ENCODE assay signal across 8 cellular contexts in the genomic region with DNA sequence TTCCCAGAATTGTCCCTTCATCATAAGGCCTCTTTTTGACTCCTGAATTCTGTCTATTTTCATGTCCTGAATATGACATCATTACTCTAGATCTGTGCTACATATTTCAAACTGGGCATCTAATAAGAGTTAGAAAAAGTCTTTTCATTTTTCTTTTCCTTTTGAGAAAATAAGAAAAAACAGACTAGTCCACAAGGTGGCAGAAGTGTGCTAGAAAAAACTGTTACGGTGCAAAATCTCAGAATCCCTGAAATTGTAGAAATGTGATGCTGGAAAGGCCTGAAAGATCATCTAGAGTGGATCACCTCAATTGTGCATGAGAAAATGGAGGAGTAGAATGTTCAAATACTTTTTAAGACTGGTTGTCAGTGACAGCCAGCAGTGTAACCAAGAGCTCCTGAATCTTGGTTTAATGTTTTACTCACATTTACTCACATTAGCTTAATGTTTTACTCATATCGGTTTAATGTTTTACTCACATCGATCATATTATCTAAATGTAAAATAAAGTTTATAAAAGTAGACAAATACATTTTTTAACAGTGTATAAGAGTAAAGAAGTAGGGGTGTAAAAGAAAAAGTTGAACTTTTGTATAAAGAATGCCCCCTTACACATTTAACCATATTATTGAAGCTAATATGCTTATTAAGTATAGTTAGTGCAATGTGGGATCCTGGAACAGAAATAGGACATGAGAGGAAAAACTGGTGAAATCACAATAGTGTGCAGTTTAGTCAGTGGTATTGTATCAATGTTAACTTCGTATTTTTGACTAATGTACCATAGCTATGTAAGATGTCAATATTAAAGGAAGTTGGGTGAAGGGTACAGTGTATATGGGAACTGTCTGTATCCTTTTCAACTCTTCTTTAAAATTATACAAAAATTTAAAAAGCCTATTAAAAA. TPM values are rescaled to one million over a fixed set of nuclear protein-coding genes. Genes with fewer than 3 reads are reported as not detected.
DNase-seq lines count a peak whose midpoint lies in the region; ATAC-seq, FAIRE-seq and TF ChIP-seq lines count a peak whose summit lies in the region.

No MANE protein-coding gene starts in this region.

- H3K4me3 ChIP-seq in endothelial cell of umbilical vein (replicated peaks in 1 of 3; ENCODE audit: insufficient read depth in 1 of 3, low read depth in 1 of 3, low read length in 3 of 3) (no peak overlapping the region), psoas muscle (no peak overlapping the region), lower leg skin (ENCODE audit: low read depth, poor library complexity, severe bottlenecking) (no peak overlapping the region)

- H3K4me2 ChIP-seq in endothelial cell of umbilical vein (ENCODE audit: insufficient read depth, low read length), result peak overlapping the region; percentile 22

- DNase-seq in NCI-H748 (lab: John Stamatoyannopoulos, UW; ENCODE audit: unreplicated experiment) (peak; percentile 25), NCI-H748 treated with DMSO at 0.1 percent for 48 hours (lab: John Stamatoyannopoulos, UW) (no peak), NCI-H460 (ENCODE audit: extremely low read depth, low read depth) (peak; percentile 8), endothelial cell of umbilical vein (ENCODE audit: low read depth, low spot score) (peak; percentile 53), psoas muscle (no peak), ecto neural progenitor cell (ENCODE audit: low spot score) (no peak), lower leg skin (ENCODE audit: low spot score in 2 of 2) (no peak)

- dilution Hi-C loops in endothelial cell of umbilical vein (cut with MboI; ENCODE audit: extremely low pct_ligation_motif_present, low sequenced_read_pairs), result no loop called here

- H3K4me1 ChIP-seq in endothelial cell of umbilical vein (ENCODE audit: control insufficient read depth, extremely low read depth, insufficient read depth, low read length) (peaks cover 21% of the 10 kb centered on the region), psoas muscle (peaks cover 15% of the 10 kb centered on the region)

- H3K27me3 ChIP-seq in endothelial cell of umbilical vein (ENCODE audit: control insufficient read depth in 2 of 2, insufficient read depth in 2 of 2, low read length in 2 of 2) (no peaks in the 10 kb centered on the region), psoas muscle (ENCODE audit: insufficient read depth in 3 of 3, low read length in 2 of 3) (peaks cover 0 to 4% (median 0%) of the 10 kb centered on the region in 3 donors)

- no peaks in the 10 kb centered on the region for H3K9me1 ChIP-seq in endothelial cell of umbilical vein (replicated peaks; ENCODE audit: control insufficient read depth, extremely low read depth, insufficient read depth, low read length)

- intact Hi-C loops in endothelial cell of umbilical vein (cut with micrococcal nuclease), result loop anchor here (1.0 to 5.0 kb wide), 4 partner anchors 35 to 169 kb away; partner anchors contain the start of gene PIGA
- intact Hi-C loops in psoas muscle (cut with DNase I), result no loop called here
- intact Hi-C loops in lower leg skin (cut with DNase I; ENCODE audit: low total_unique reads), result no loop called here

- no peaks in the 10 kb centered on the region for H3K79me2 ChIP-seq in endothelial cell of umbilical vein (ENCODE audit: control insufficient read depth, insufficient read depth, low read length)

- TF ChIP-seq POLR2A in endothelial cell of umbilical vein (IDR thresholded peaks at IDR 0.05; ENCODE audit: low read depth, low read length), result no peak
- no peak for TF ChIP-seq POLR2A in lower leg skin (IDR thresholded peaks at IDR 0.05)

- ATAC-seq in psoas muscle, result no peak
- no peak for ATAC-seq in esophagus mucosa

- H4K20me1 ChIP-seq in endothelial cell of umbilical vein (replicated peaks; ENCODE audit: control insufficient read depth, extremely low read depth, insufficient read depth, low read length), result no peaks in the 10 kb centered on the region

- peak overlapping the region; percentile 47 for H3K9ac ChIP-seq in endothelial cell of umbilical vein (replicated peaks; ENCODE audit: extremely low read depth, insufficient read depth, low read length)

- H3K27ac ChIP-seq in endothelial cell of umbilical vein (ENCODE audit: insufficient read depth, low read depth, low read length) (peak overlapping the region; percentile 28), psoas muscle (peak overlapping the region; percentile 87)

- H2AFZ ChIP-seq in endothelial cell of umbilical vein (ENCODE audit: low read depth, low read length), result no peak overlapping the region

- TF ChIP-seq CTCF in endothelial cell of umbilical vein (IDR thresholded peaks at IDR 0.05; ENCODE audit: extremely low read depth in 1 of 2, insufficient read depth in 1 of 2, low read depth in 1 of 2, low read length in 2 of 2) (peak; percentile 12 to 20), psoas muscle (IDR thresholded peaks at IDR 0.05) (peak; percentile 51), lower leg skin (IDR thresholded peaks at IDR 0.05) (no peak)

- WGBS in psoas muscle, 3 donors, result 51 to 67% (median 59%) methylated on average over 4 of the region's 4 CpGs
- WGBS in lower leg skin, 2 donors, result 58 to 68% methylated on average over 4 of the region's 4 CpGs

- H3K9me3 ChIP-seq in endothelial cell of umbilical vein (replicated peaks; ENCODE audit: control insufficient read depth, insufficient read depth, low read length), result no peaks in the 10 kb centered on the region
- H3K9me3 ChIP-seq in psoas muscle, result no peaks in the 10 kb centered on the region

- H3K36me3 ChIP-seq in endothelial cell of umbilical vein (ENCODE audit: control insufficient read depth in 2 of 2, extremely low read depth in 1 of 2, insufficient read depth in 2 of 2, low read length in 2 of 2) (no peaks in the 10 kb centered on the region), psoas muscle (ENCODE audit: insufficient read depth in 1 of 2, low read depth in 1 of 2) (peaks cover 0 to 10% of the 10 kb centered on the region in 2 donors)

- no TSS peak for BruUV-seq in endothelial cell of umbilical vein (replicated peaks; lab: Mats Ljungman, UMichigan)

- peak; percentile 90 for FAIRE-seq in endothelial cell of umbilical vein (lab: Jason Lieb, UNC)

- CTCF ChIA-PET in endothelial cell of umbilical vein (lab: Charles Lee), result interaction anchor here (0.8 to 1.7 kb wide), 11 partner anchors 10 to 1261 kb away, joined by 3 to 5 read pairs (median 4); partner anchors contain the start of gene ASB9

- POLR2A ChIA-PET in endothelial cell of umbilical vein (lab: Charles Lee), result no interaction called here

TF ChIP-seq in endothelial cell of umbilical vein, 7 proteins besides CTCF, POLR2A, EP300 and RAD21 (continues in another document):
- TF ChIP-seq EZH2 (IDR thresholded peaks at IDR 0.05; ENCODE audit: borderline replicate concordance, low read depth, low read length, severe bottlenecking) (no peak), JUN (IDR thresholded peaks at IDR 0.05; ENCODE audit: borderline replicate concordance, insufficient read depth, insufficient read length, low read depth) (no peak), FOS (IDR thresholded peaks at IDR 0.05; ENCODE audit: borderline replicate concordance, insufficient read depth, low read length) (no peak)

RNA-seq across cellular contexts. Expression of gene ASB11, which starts 15.2 kb away (rescaled TPM):
- not detected in 2 replicates for total RNA-seq in NCI-H460 (2014; rRNA removed; shearing (Covaris generic))
- not detected in 2 replicates for polyA plus RNA-seq in NCI-H460 (2014; cell fraction: nucleus; rRNA removed)
- total RNA-seq in endothelial cell of umbilical vein (0.15 TPM in 1 of 2 replicates, not detected in the other), psoas muscle (10 to 100 TPM; 26.9 to 53.4 (median 47.6) TPM), lower leg skin (1 to 10 TPM in 2 of 4 donors, under 1 TPM in 1, not detected in 1; 0.55 to 1.8 (median 1.7) TPM), esophagus mucosa (not detected)
- polyA plus RNA-seq in endothelial cell of umbilical vein (0.06 TPM in 1 of 2 replicates, not detected in the other), psoas muscle (10 to 100 TPM in 1 of 3 donors, 1 to 10 TPM in 2; 1.5 to 10.4 (median 6.5) TPM)
- polyA plus RNA-seq in endothelial cell of umbilical vein (2011; cell fraction: cytosol; rRNA removed), result 0.07 TPM in 1 of 2 replicates, not detected in the other
- polyA plus RNA-seq in endothelial cell of umbilical vein (2011; cell fraction: nucleus; rRNA removed), result 0.24 and 0.43 TPM in 2 replicates
- polyA plus RNA-seq in endothelial cell of umbilical vein (2012), result not detected in 2 replicates
- 0.25 TPM in 1 of 2 replicates, not detected in the other for polyA minus RNA-seq in endothelial cell of umbilical vein
- polyA minus RNA-seq in endothelial cell of umbilical vein (2011; cell fraction: cytosol; rRNA and poly(A)+ RNA removed), result not detected
- 0.29 TPM in 1 of 2 replicates, not detected in the other for polyA minus RNA-seq in endothelial cell of umbilical vein (2011; cell fraction: nucleus; rRNA and poly(A)+ RNA removed)

RNA-seq across cellular contexts. Expression of gene ASB9, which starts 30.3 kb away (rescaled TPM):
- total RNA-seq in NCI-H460 (2014; rRNA removed; shearing (Covaris generic)), result 24.5 and 28.4 TPM in 2 replicates
- polyA plus RNA-seq in NCI-H460 (2014; cell fraction: nucleus; rRNA removed), result 35.9 and 43.9 TPM in 2 replicates
- total RNA-seq in endothelial cell of umbilical vein, result 5.6 and 7.6 TPM in 2 replicates
- polyA plus RNA-seq in endothelial cell of umbilical vein, result 6.5 and 6.8 TPM in 2 replicates
- 7.8 and 8.8 TPM in 2 replicates for polyA plus RNA-seq in endothelial cell of umbilical vein (2011; cell fraction: cytosol; rRNA removed)
- 6.1 and 6.5 TPM in 2 replicates for polyA plus RNA-seq in endothelial cell of umbilical vein (2011; cell fraction: nucleus; rRNA removed)
- polyA plus RNA-seq in endothelial cell of umbilical vein (2012), result 7.4 and 9.0 TPM in 2 replicates
- 12.0 and 13.0 TPM in 2 replicates for polyA minus RNA-seq in endothelial cell of umbilical vein
- 13.4 TPM for polyA minus RNA-seq in endothelial cell of umbilical vein (2011; cell fraction: cytosol; rRNA and poly(A)+ RNA removed)
- polyA minus RNA-seq in endothelial cell of umbilical vein (2011; cell fraction: nucleus; rRNA and poly(A)+ RNA removed), result 3.0 and 3.2 TPM in 2 replicates
- 1 to 10 TPM in 1 of 4 donors, under 1 TPM in 2, not detected in 1; 0.46 to 1.3 (median 0.71) TPM for total RNA-seq in psoas muscle
- under 1 TPM; 0.12 to 0.69 (median 0.51) TPM for polyA plus RNA-seq in psoas muscle
- total RNA-seq in lower leg skin, result 1 to 10 TPM in 2 of 4 donors, not detected in 2; 1.7 to 7.0 TPM
- 1.8 TPM for total RNA-seq in esophagus mucosa

RNA-seq across cellular contexts. Expression of gene PIGA, which starts 35.1 kb away (rescaled TPM):
- 19.9 and 23.9 TPM in 2 replicates for total RNA-seq in NCI-H460 (2014; rRNA removed; shearing (Covaris generic))
- polyA plus RNA-seq in NCI-H460 (2014; cell fraction: nucleus; rRNA removed), result 16.1 and 26.2 TPM in 2 replicates
- total RNA-seq in endothelial cell of umbilical vein (12.1 TPM in 2 replicates), psoas muscle (1 to 10 TPM; 2.6 to 5.8 (median 3.6) TPM), lower leg skin (10 to 100 TPM in 3 of 4 donors, 1 to 10 TPM in 1; 9.5 to 28.6 (median 14.1) TPM), esophagus mucosa (17.5 TPM)
- polyA plus RNA-seq in endothelial cell of umbilical vein (3.5 and 4.0 TPM in 2 replicates), psoas muscle (1 to 10 TPM; 1.9 to 3.3 (median 2.7) TPM)
- polyA plus RNA-seq in endothelial cell of umbilical vein (2011; cell fraction: cytosol; rRNA removed), result 3.1 and 3.4 TPM in 2 replicates
- polyA plus RNA-seq in endothelial cell of umbilical vein (2011; cell fraction: nucleus; rRNA removed), result 12.9 and 16.6 TPM in 2 replicates
- 5.1 and 7.8 TPM in 2 replicates for polyA plus RNA-seq in endothelial cell of umbilical vein (2012)
- polyA minus RNA-seq in endothelial cell of umbilical vein, result 13.1 and 14.1 TPM in 2 replicates
- polyA minus RNA-seq in endothelial cell of umbilical vein (2011; cell fraction: cytosol; rRNA and poly(A)+ RNA removed), result 16.4 TPM
- polyA minus RNA-seq in endothelial cell of umbilical vein (2011; cell fraction: nucleus; rRNA and poly(A)+ RNA removed), result 21.2 and 46.0 TPM in 2 replicates

Comparison
In these comparisons a context has a peak if more than half of its experiments do, and no peak if none do; other contexts are left out.
1. DNase-seq: peak in NCI-H748 (single experiment), NCI-H460 (single experiment) and endothelial cell of umbilical vein (single experiment); none in NCI-H748 treated with DMSO at 0.1 percent for 48 hours (single experiment), psoas muscle (0 of 2), ecto neural progenitor cell (single experiment) and lower leg skin (0 of 2).
2. CTCF ChIP-seq: peak in endothelial cell of umbilical vein (2 of 2) and psoas muscle (single experiment); none in lower leg skin (0 of 3).
3. RNA of gene ASB11, which starts 15.2 kb away (total RNA-seq): 26.9 to 53.4 TPM in psoas muscle; 0.55 to 1.8 TPM in lower leg skin, 0.15 TPM in endothelial cell of umbilical vein, not detected in NCI-H460 and not detected in esophagus mucosa (single experiment); every median in the first group is over 10 times any median in the second.